Comparison of ENCODE assay signal across 13 cellular contexts in genomic region chr7:7816816-7817536, GRCh38.
DNase-seq lines count a peak whose midpoint lies in the region; ATAC-seq, FAIRE-seq and TF ChIP-seq lines count a peak whose summit lies in the region.
"Had no signal": no experiment of that assay in that cellular context is flagged by ENCODE, and none has a peak within 500 bp of the region (broad histone marks: within the 10 kb centered on the region; RNA-seq: fewer than 3 reads in every experiment).

No MANE protein-coding gene starts in this region.

- peak overlapping the region; percentile 5 for H3K4me3 Mint-ChIP-seq in CD8-positive, alpha-beta T cell

- no peak overlapping the region for H4K8ac ChIP-seq in mesenchymal stem cell (ENCODE audit: low read length)

- H3K18ac ChIP-seq in mesenchymal stem cell (ENCODE audit: low read depth in 1 of 2, low read length in 2 of 2): no peak overlapping the region

- H3K79me1 ChIP-seq in mesenchymal stem cell (replicated peaks; ENCODE audit: low read length, poor library complexity, severe bottlenecking): no peaks in the 10 kb centered on the region

- 38% methylated on average over 4 of the region's 7 CpGs for WGBS in mesenchymal stem cell

- H3K4me3 ChIP-seq in CD8-positive, alpha-beta T cell (ENCODE audit: low read depth, low read length): no peak overlapping the region
- H3K4me3 ChIP-seq in Peyer's patch: no peak overlapping the region
- H3K4me3 ChIP-seq in mesenchymal stem cell (ENCODE audit: insufficient read depth in 1 of 2, low read depth in 1 of 2, low read length in 2 of 2): no peak overlapping the region
- H3K4me3 ChIP-seq: colonic mucosa, MG63 had no signal

- no peaks in the 10 kb centered on the region for H3K27me3 Mint-ChIP-seq in CD8-positive, alpha-beta T cell (ENCODE audit: low read depth)

- no peak for TF ChIP-seq CTCF in CD8-positive, alpha-beta T cell (IDR thresholded peaks at IDR 0.05)
- no peak for TF ChIP-seq CTCF in Peyer's patch (IDR thresholded peaks at IDR 0.05)

- no peak overlapping the region for H3K27ac ChIP-seq in CD8-positive, alpha-beta T cell (ENCODE audit: low read depth, low read length)
- peak overlapping the region in 3 of 4 donors; percentile 21 to 70 (median 45) for H3K27ac ChIP-seq in Peyer's patch
- H3K27ac ChIP-seq in mesenchymal stem cell (ENCODE audit: low read length, poor library complexity, severe bottlenecking): no peak overlapping the region
- H3K27ac ChIP-seq: colonic mucosa had no signal

- no peak overlapping the region for H2AFZ ChIP-seq in mesenchymal stem cell (ENCODE audit: low read depth, low read length)

- H3K4me1 ChIP-seq in CD8-positive, alpha-beta T cell (ENCODE audit: insufficient read depth, low read length): peaks cover 19% of the 10 kb centered on the region
- peaks cover 0 to 15% (median 5%) of the 10 kb centered on the region in 4 donors for H3K4me1 ChIP-seq in Peyer's patch
- no peaks in the 10 kb centered on the region for H3K4me1 ChIP-seq in mesenchymal stem cell (ENCODE audit: control insufficient read depth, insufficient read depth, low read depth, low read length)
- H3K4me1 ChIP-seq: colonic mucosa had no signal

- no peak overlapping the region for H2AK5ac ChIP-seq in mesenchymal stem cell (ENCODE audit: low read length, severe bottlenecking)

- no peak overlapping the region for H2BK12ac ChIP-seq in mesenchymal stem cell (ENCODE audit: low read length in 2 of 2)

- CTCF ChIA-PET in CD8-positive, alpha-beta T cell (lab: Charles Lee): interaction anchor here (1.2 kb wide), 1 partner anchor 373 kb away, joined by 3 read pairs; no protein-coding TSS in a partner anchor

- peak overlapping the region; percentile 24 for H3K27ac Mint-ChIP-seq in CD8-positive, alpha-beta T cell

- H3K14ac ChIP-seq in mesenchymal stem cell (ENCODE audit: low read length in 2 of 2): no peak overlapping the region

- peak; percentile 83 for FAIRE-seq in GM12892 (lab: Jason Lieb, UNC)

- H3K9me3 ChIP-seq in CD8-positive, alpha-beta T cell (ENCODE audit: low read length): no peaks in the 10 kb centered on the region
- no peaks in the 10 kb centered on the region for H3K9me3 ChIP-seq in Peyer's patch
- H3K9me3 ChIP-seq in mesenchymal stem cell (ENCODE audit: control insufficient read depth, low read length): no peaks in the 10 kb centered on the region
- H3K9me3 ChIP-seq: colonic mucosa, MG63 had no signal

- H3K4me1 Mint-ChIP-seq in CD8-positive, alpha-beta T cell (ENCODE audit: low read depth): peaks cover 39% of the 10 kb centered on the region

- H3K36me3 ChIP-seq in CD8-positive, alpha-beta T cell (ENCODE audit: insufficient read depth, low read length): no peaks in the 10 kb centered on the region
- H3K36me3 ChIP-seq in Peyer's patch: no peaks in the 10 kb centered on the region
- no peaks in the 10 kb centered on the region for H3K36me3 ChIP-seq in mesenchymal stem cell (ENCODE audit: control insufficient read depth in 1 of 2, insufficient read depth in 2 of 2, low read depth in 1 of 2, low read length in 2 of 2)
- H3K36me3 ChIP-seq: colonic mucosa, MG63 had no signal

- H4K91ac ChIP-seq in mesenchymal stem cell (ENCODE audit: low read length): no peak overlapping the region

- no peak for DNase-seq in CD8-positive, alpha-beta T cell
- DNase-seq in GM12892 (ENCODE audit: insufficient read length) (no peak), Peyer's patch (no peak), mesenchymal stem cell (peak; percentile 9), Kasumi-1 (lab: John Stamatoyannopoulos, UW) (no peak)
- DNase-seq in effector CD8-positive, alpha-beta T cell (lab: John Stamatoyannopoulos, UW): no peak
- DNase-seq: amniotic stem cell, colonic mucosa, left cardiac atrium, MG63, NCI-H2029, SIG-M5 had no signal

- H2BK15ac ChIP-seq in mesenchymal stem cell (ENCODE audit: low read depth, poor library complexity, severe bottlenecking): no peak overlapping the region

- intact Hi-C loops in CD8-positive, alpha-beta T cell (cut with DNase I, micrococcal nuclease): no loop called here

- no peak overlapping the region for H3K4ac ChIP-seq in mesenchymal stem cell (ENCODE audit: low read depth in 1 of 2, low read length in 2 of 2)

- TF ChIP-seq POLR2A in GM12892 (IDR thresholded peaks at IDR 0.05; ENCODE audit: low read depth, low read length) (no peak), Peyer's patch (IDR thresholded peaks at IDR 0.05) (no peak)

- H3K23ac ChIP-seq in mesenchymal stem cell (ENCODE audit: low read length in 2 of 2): no peak overlapping the region

- POLR2A ChIA-PET in CD8-positive, alpha-beta T cell (lab: Charles Lee): no interaction called here

- no peaks in the 10 kb centered on the region for H3K9me3 Mint-ChIP-seq in CD8-positive, alpha-beta T cell

- H2BK5ac ChIP-seq in mesenchymal stem cell (ENCODE audit: low read depth, low read length, poor library complexity, severe bottlenecking): no peak overlapping the region

- no peak overlapping the region for H2BK120ac ChIP-seq in mesenchymal stem cell (ENCODE audit: low read depth, low read length)

- peaks cover 15% of the 10 kb centered on the region for H3K36me3 Mint-ChIP-seq in CD8-positive, alpha-beta T cell

- ATAC-seq in CD8-positive, alpha-beta T cell: no peak
- ATAC-seq in HG03469 (IDR thresholded peaks at IDR 0.05; ENCODE audit: unreplicated experiment): no peak

- H3K27me3 ChIP-seq in CD8-positive, alpha-beta T cell (ENCODE audit: insufficient read depth, low read length): no peaks in the 10 kb centered on the region
- H3K27me3 ChIP-seq in Peyer's patch (no peaks in the 10 kb centered on the region), mesenchymal stem cell (ENCODE audit: control insufficient read depth in 1 of 2, insufficient read depth in 1 of 2, low read length in 2 of 2) (no peaks in the 10 kb centered on the region)
- H3K27me3 ChIP-seq: colonic mucosa, MG63 had no signal

- no peak overlapping the region for H3K4me2 ChIP-seq in mesenchymal stem cell (ENCODE audit: low read length, poor library complexity, severe bottlenecking)

- H3K9ac ChIP-seq in mesenchymal stem cell (ENCODE audit: low read length): no peak overlapping the region

Comparison
In these comparisons a context has a peak if more than half of its experiments do, and no peak if none do; other contexts are left out.
1. H3K27ac ChIP-seq: peak in Peyer's patch (3 of 4); none in CD8-positive, alpha-beta T cell (single experiment) and mesenchymal stem cell (single experiment).